Comparison of ENCODE assay signal across 9 cellular contexts in genomic region chr9:35945341-35946018, GRCh38. TPM values are rescaled to one million over a fixed set of nuclear protein-coding genes. Genes with fewer than 3 reads are reported as not detected.
DNase-seq lines count a peak whose midpoint lies in the region; ATAC-seq and TF ChIP-seq lines count a peak whose summit lies in the region.
"Had no signal": no experiment of that assay in that cellular context is flagged by ENCODE, and none has a peak within 500 bp of the region (broad histone marks: within the 10 kb centered on the region; RNA-seq: fewer than 3 reads in every experiment).

No MANE protein-coding gene starts in this region.

- peak overlapping the region; percentile 2 for H3K4me3 Mint-ChIP-seq in activated T-cell treated with anti-CD3 and anti-CD28 coated beads, Interleukin-2, amount 50 U/mL, for 4 hours
- H3K4me3 Mint-ChIP-seq in neural progenitor cell, result no peak overlapping the region
- H3K4me3 Mint-ChIP-seq: dendritic cell treated with granulocyte-macrophage colony-stimulating factor and Interleukin-4, amounts not matched to agents 40 ng/mL and 50 ng/mL, for 4 days had no signal

- H3K9ac ChIP-seq in neural progenitor cell (no peak overlapping the region), subcutaneous abdominal adipose tissue (ENCODE audit: low read length in 5 of 5) (no peak overlapping the region)

- no peak overlapping the region for H3K27ac Mint-ChIP-seq in neural progenitor cell
- H3K27ac Mint-ChIP-seq: dendritic cell treated with granulocyte-macrophage colony-stimulating factor and Interleukin-4, amounts not matched to agents 40 ng/mL and 50 ng/mL, for 4 days had no signal

- H3K36me3 Mint-ChIP-seq in activated T-cell treated with anti-CD3 and anti-CD28 coated beads, Interleukin-2, amount 50 U/mL, for 4 hours (ENCODE audit: insufficient read depth), result no peaks in the 10 kb centered on the region
- H3K36me3 Mint-ChIP-seq in neural progenitor cell, result no peaks in the 10 kb centered on the region

- H3K4me1 ChIP-seq in OCI-LY7 (ENCODE audit: insufficient read depth, low read length, poor library complexity, severe bottlenecking) (peaks cover 9% of the 10 kb centered on the region), neural progenitor cell (no peaks in the 10 kb centered on the region), subcutaneous abdominal adipose tissue (ENCODE audit: control insufficient read depth in 5 of 5, insufficient read depth in 5 of 5, low read length in 5 of 5) (peaks cover 2 to 47% (median 16%) of the 10 kb centered on the region in 5 donors)

- no peaks in the 10 kb centered on the region for H3F3A ChIP-seq in neural progenitor cell (ENCODE audit: low read depth)

- H4K20me1 ChIP-seq in OCI-LY7 (ENCODE audit: insufficient read depth, low read length) (no peaks in the 10 kb centered on the region), neural progenitor cell (ENCODE audit: low read depth) (no peaks in the 10 kb centered on the region)

- POLR2A ChIA-PET in OCI-LY7 (lab: Charles Lee), result interaction anchor here (0.8 to 0.9 kb wide), 2 partner anchors 36 to 43 kb away, joined by 3 read pairs; no protein-coding TSS in a partner anchor

- H3K27me3 Mint-ChIP-seq in activated T-cell treated with anti-CD3 and anti-CD28 coated beads, Interleukin-2, amount 50 U/mL, for 4 hours (ENCODE audit: low read depth), result no peaks in the 10 kb centered on the region
- peaks cover 7% of the 10 kb centered on the region for H3K27me3 Mint-ChIP-seq in neural progenitor cell (ENCODE audit: insufficient read depth, low read depth)

- H3K9me3 Mint-ChIP-seq in activated T-cell treated with anti-CD3 and anti-CD28 coated beads, Interleukin-2, amount 50 U/mL, for 4 hours, result no peaks in the 10 kb centered on the region
- no peaks in the 10 kb centered on the region for H3K9me3 Mint-ChIP-seq in neural progenitor cell
- H3K9me3 Mint-ChIP-seq: dendritic cell treated with granulocyte-macrophage colony-stimulating factor and Interleukin-4, amounts not matched to agents 40 ng/mL and 50 ng/mL, for 4 days had no signal

- no peak overlapping the region for H3K4me3 ChIP-seq in OCI-LY7 (ENCODE audit: low read depth, low read length, poor library complexity, severe bottlenecking)
- H3K4me3 ChIP-seq in fibroblast of mammary gland (ENCODE audit: control insufficient read depth, low read depth, low read length), result no peak overlapping the region
- peak overlapping the region; percentile 26 for H3K4me3 ChIP-seq in neural progenitor cell
- H3K4me3 ChIP-seq in subcutaneous abdominal adipose tissue (ENCODE audit: low read depth in 1 of 5, low read length in 5 of 5), result peak overlapping the region; percentile 8 to 68 (median 62)

- peak; percentile 97 for TF ChIP-seq CTCF in OCI-LY7 (conservative IDR thresholded peaks at IDR 0.05; ENCODE audit: low read length)
- peak; percentile 98 for TF ChIP-seq CTCF in fibroblast of mammary gland (conservative IDR thresholded peaks at IDR 0.05; ENCODE audit: control insufficient read depth, insufficient read depth, low read depth, low read length)
- TF ChIP-seq CTCF in neural progenitor cell (IDR thresholded peaks at IDR 0.05), result peak; percentile 84

- no peak overlapping the region for H3K4me2 ChIP-seq in OCI-LY7 (ENCODE audit: low read length)
- H3K4me2 ChIP-seq in neural progenitor cell, result peak overlapping the region; percentile 61

- peaks cover 74% of the 10 kb centered on the region for H3K27me3 ChIP-seq in neural progenitor cell
- H3K27me3 ChIP-seq in subcutaneous abdominal adipose tissue (ENCODE audit: control insufficient read depth in 5 of 5, insufficient read depth in 4 of 5, low read length in 5 of 5), result no peaks in the 10 kb centered on the region

- H3K36me3 ChIP-seq in OCI-LY7 (ENCODE audit: insufficient read depth, low read length) (no peaks in the 10 kb centered on the region), neural progenitor cell (no peaks in the 10 kb centered on the region), subcutaneous abdominal adipose tissue (ENCODE audit: control insufficient read depth in 5 of 5, insufficient read depth in 5 of 5, low read length in 5 of 5) (no peaks in the 10 kb centered on the region)

- H3K9me3 ChIP-seq in OCI-LY7 (ENCODE audit: low read length) (no peaks in the 10 kb centered on the region), neural progenitor cell (ENCODE audit: low read depth) (no peaks in the 10 kb centered on the region), subcutaneous abdominal adipose tissue (ENCODE audit: control insufficient read depth in 5 of 5, low read length in 5 of 5) (no peaks in the 10 kb centered on the region)

- no peak overlapping the region for H3K27ac ChIP-seq in OCI-LY7 (ENCODE audit: low read depth, low read length, poor library complexity, severe bottlenecking)
- H3K27ac ChIP-seq in neural progenitor cell, result no peak overlapping the region
- H3K27ac ChIP-seq in subcutaneous abdominal adipose tissue (ENCODE audit: low read depth, low read length), result peak overlapping the region; percentile 60

- H2AFZ ChIP-seq in OCI-LY7 (ENCODE audit: low read length), result peak overlapping the region; percentile 59
- H2AFZ ChIP-seq in neural progenitor cell (replicated peaks), result peak overlapping the region; percentile 91

- no TSS peak for BruUV-seq in OCI-LY7 (replicated peaks; lab: Mats Ljungman, UMichigan)

- peak; percentile 62 to 75 for ATAC-seq in activated T-cell treated with anti-CD3 and anti-CD28 coated beads, Interleukin-2, amount 50 U/mL, for 4 hours
- no peak for ATAC-seq in HG03571 (IDR thresholded peaks at IDR 0.05; ENCODE audit: unreplicated experiment)

- CTCF ChIA-PET in OCI-LY7 (lab: Charles Lee; ENCODE audit: unreplicated experiment), result interaction anchor here (1.1 kb wide), 1 partner anchor 50 kb away, joined by 4 read pairs; no protein-coding TSS in a partner anchor

- peaks cover 66% of the 10 kb centered on the region for H3K4me1 Mint-ChIP-seq in activated T-cell treated with anti-CD3 and anti-CD28 coated beads, Interleukin-2, amount 50 U/mL, for 4 hours (ENCODE audit: low read depth)
- no peaks in the 10 kb centered on the region for H3K4me1 Mint-ChIP-seq in neural progenitor cell

- DNase-seq in COLO829 (ENCODE audit: low spot score) (peak; percentile 97), HUDEP-2 (lab: John Stamatoyannopoulos, UW; ENCODE audit: unreplicated experiment in 76 of 76) (peak in 56 of 76 experiments; percentile 3 to 64 (median 34)), OCI-LY7 (ENCODE audit: low spot score) (peak; percentile 63), fibroblast of mammary gland (ENCODE audit: low read depth) (peak; percentile 92), neural progenitor cell (ENCODE audit: low spot score) (peak; percentile 84)
- peak; percentile 58 for DNase-seq in activated T-cell treated with anti-CD3 and anti-CD28 coated beads, Interleukin-2, amount 50 U/mL, for 4 hours

- no peaks in the 10 kb centered on the region for H3K79me2 ChIP-seq in OCI-LY7 (ENCODE audit: insufficient read depth, low read depth, low read length)
- no peaks in the 10 kb centered on the region for H3K79me2 ChIP-seq in neural progenitor cell (ENCODE audit: low read depth)

- H3K9me2 ChIP-seq in OCI-LY7 (ENCODE audit: insufficient read depth, low read length), result no peaks in the 10 kb centered on the region

- intact Hi-C loops in OCI-LY7 (cut with micrococcal nuclease; ENCODE audit: unreplicated experiment), result loop anchor here (1.0 kb wide), 1 partner anchor 42 kb away; no protein-coding TSS in a partner anchor

RNA-seq across cellular contexts. Expression of gene OR2S2, which starts 12.5 kb away (rescaled TPM):
- not detected in 2 replicates for total RNA-seq in OCI-LY7 (2014; rRNA removed; shearing (Covaris generic))
- total RNA-seq in OCI-LY7 (2022) (not detected in 2 replicates), neural progenitor cell (ENCODE audit: low replicate concordance) (not detected in 2 replicates)
- not detected for total RNA-seq in activated T-cell treated with anti-CD3 and anti-CD28 coated beads, Interleukin-2, amount 50 U/mL, for 4 hours

RNA-seq across cellular contexts. Expression of gene SPAAR, which starts 36.2 kb away (rescaled TPM):
- total RNA-seq in OCI-LY7 (2014; rRNA removed; shearing (Covaris generic)), result not detected in 2 replicates
- total RNA-seq in OCI-LY7 (2022) (not detected in 2 replicates), neural progenitor cell (ENCODE audit: low replicate concordance) (0.22 TPM in 1 of 2 replicates, not detected in the other)
- not detected for total RNA-seq in activated T-cell treated with anti-CD3 and anti-CD28 coated beads, Interleukin-2, amount 50 U/mL, for 4 hours

RNA-seq across cellular contexts. Expression of gene HRCT1, which starts 39.5 kb away (rescaled TPM):
- not detected in 2 replicates for total RNA-seq in OCI-LY7 (2014; rRNA removed; shearing (Covaris generic))
- total RNA-seq in OCI-LY7 (2022) (not detected in 2 replicates), neural progenitor cell (ENCODE audit: low replicate concordance) (not detected in 2 replicates)
- total RNA-seq in activated T-cell treated with anti-CD3 and anti-CD28 coated beads, Interleukin-2, amount 50 U/mL, for 4 hours, result not detected

Comparison
In these comparisons a context has a peak if more than half of its experiments do, and no peak if none do; other contexts are left out.
1. DNase-seq: peak in every context shown above with its lines; median percentile 97 in COLO829; 92 in fibroblast of mammary gland; 84 in neural progenitor cell; 63 in OCI-LY7; 58 in activated T-cell treated with anti-CD3 and anti-CD28 coated beads, Interleukin-2, amount 50 U/mL, for 4 hours; 34 in HUDEP-2.
2. H3K4me3 ChIP-seq: peak in neural progenitor cell (single experiment) and subcutaneous abdominal adipose tissue (5 of 5); none in OCI-LY7 (single experiment) and fibroblast of mammary gland (single experiment).
3. Peak in every context shown above with its lines, with median percentiles within 50 percentile points of each other: CTCF ChIP-seq.